In the genomic region with DNA sequence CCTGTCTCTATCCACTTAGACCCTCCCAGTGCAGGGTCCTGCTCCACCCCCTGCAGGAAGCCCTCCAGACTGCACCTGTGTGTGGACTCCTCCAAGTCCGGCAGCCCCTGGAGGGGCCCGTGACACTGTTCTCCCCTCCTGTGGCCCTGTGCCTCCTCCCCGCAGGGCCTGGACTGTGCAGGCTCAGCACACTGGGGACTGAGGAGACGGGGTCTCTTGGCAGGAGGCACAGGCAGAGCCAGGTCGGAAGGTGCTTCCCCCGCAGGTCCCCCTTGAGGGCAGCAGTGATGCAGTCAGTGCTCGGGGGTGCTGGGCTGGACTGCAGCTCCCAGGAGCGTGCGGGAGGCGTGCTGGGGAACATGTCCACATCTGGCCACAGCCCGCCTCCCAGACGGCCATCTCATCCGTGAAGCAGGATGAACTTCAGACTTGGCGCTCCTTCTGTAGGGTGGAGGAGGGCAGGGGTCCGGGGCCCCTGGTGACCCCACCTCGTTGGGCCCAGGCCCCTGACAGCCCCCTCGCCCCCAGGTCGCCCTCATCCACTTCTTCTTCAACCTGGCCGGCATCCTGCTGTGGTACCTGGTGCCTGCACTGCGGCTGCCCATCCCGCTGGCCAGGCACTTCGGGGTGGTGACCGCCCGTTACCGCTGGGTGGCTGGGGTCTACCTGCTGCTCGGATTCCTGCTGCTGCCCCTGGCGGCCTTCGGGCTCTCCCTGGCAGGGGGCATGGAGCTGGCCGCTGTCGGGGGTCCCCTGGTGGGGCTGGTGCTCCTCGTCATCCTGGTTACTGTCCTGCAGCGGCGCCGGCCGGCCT, we compare ENCODE assay signal across 12 cellular contexts. TPM values are rescaled to one million over a fixed set of nuclear protein-coding genes. Genes with fewer than 3 reads are reported as not detected.
DNase-seq lines count a peak whose midpoint lies in the region; ATAC-seq, FAIRE-seq and TF ChIP-seq lines count a peak whose summit lies in the region.
"Had no signal": no experiment of that assay in that cellular context is flagged by ENCODE, and none has a peak within 500 bp of the region (broad histone marks: within the 10 kb centered on the region; RNA-seq: fewer than 3 reads in every experiment).

No MANE protein-coding gene starts in this region.

- TF ChIP-seq CTCF in K562 (IDR thresholded peaks at IDR 0.05 in 2 of 3, conservative IDR thresholded peaks at IDR 0.05 in 1 of 3; ENCODE audit: insufficient read depth in 2 of 3, low read depth in 1 of 3, low read length in 3 of 3) (peak; percentile 18 to 36 (median 27); a peak in 3 of 6 replicates), ovary (IDR thresholded peaks at IDR 0.05) (no peak), spleen (IDR thresholded peaks at IDR 0.05 in 8 of 11, conservative IDR thresholded peaks at IDR 0.05 in 3 of 11) (no peak)

- no peaks in the 10 kb centered on the region for H3K27me3 ChIP-seq in BLaER1
- no peaks in the 10 kb centered on the region for H3K27me3 ChIP-seq in H7 (ENCODE audit: control insufficient read depth, insufficient read depth, low read length)
- no peaks in the 10 kb centered on the region for H3K27me3 ChIP-seq in K562 (ENCODE audit: control insufficient read depth in 2 of 2, insufficient read depth in 2 of 2, low read length in 2 of 2)
- H3K27me3 ChIP-seq in ovary, result peaks cover 3% of the 10 kb centered on the region
- peaks cover 0 to 54% (median 23%) of the 10 kb centered on the region in 7 donors for H3K27me3 ChIP-seq in spleen (replicated peaks in 1 of 7)

- H3K4me2 ChIP-seq in BLaER1 (peak overlapping the region; percentile 98), K562 (ENCODE audit: insufficient read depth, low read length) (peak overlapping the region; percentile 40)

- no peaks in the 10 kb centered on the region for H3K36me3 ChIP-seq in BLaER1
- H3K36me3 ChIP-seq in H7 (replicated peaks; ENCODE audit: control insufficient read depth, insufficient read depth, low read length), result no peaks in the 10 kb centered on the region
- peaks cover 4% of the 10 kb centered on the region; the same call in 1 of the 3 replicates for H3K36me3 ChIP-seq in K562 (ENCODE audit: control insufficient read depth, insufficient read depth, low read length)
- H3K36me3 ChIP-seq in ovary, result no peaks in the 10 kb centered on the region
- H3K36me3 ChIP-seq in spleen, result no peaks in the 10 kb centered on the region

- H3K79me2 ChIP-seq in K562 (ENCODE audit: control insufficient read depth, insufficient read depth, low read length), result peaks cover 27% of the 10 kb centered on the region

- H3K9me3 ChIP-seq in BLaER1 (no peaks in the 10 kb centered on the region), K562 (replicated peaks; ENCODE audit: control insufficient read depth, insufficient read depth, low read depth, low read length) (no peaks in the 10 kb centered on the region), ovary (no peaks in the 10 kb centered on the region), spleen (no peaks in the 10 kb centered on the region)
- H3K9me3 ChIP-seq: mucosa of descending colon had no signal

- H3K4me1 ChIP-seq in BLaER1 (peaks cover 78% of the 10 kb centered on the region), K562 (replicated peaks in 1 of 2; ENCODE audit: control insufficient read depth in 2 of 2, insufficient read depth in 2 of 2, low read length in 2 of 2) (peaks cover 16 to 99% of the 10 kb centered on the region in 2 experiments), ovary (ENCODE audit: insufficient read depth) (peaks cover 11% of the 10 kb centered on the region), spleen (peaks cover 18 to 67% (median 56%) of the 10 kb centered on the region in 6 donors)

- WGBS in K562 (ENCODE audit: insufficient coverage, low coverage, missing lambda C conversion rate), result 65% methylated on average over 33 of the region's 35 CpGs
- WGBS in ovary, 3 donors, result 40 to 55% (median 48%) methylated on average over 25 to 35 of the region's 35 CpGs
- WGBS in spleen, 5 donors, result 64 to 76% (median 71%) methylated on average over 17 to 35 of the region's 35 CpGs

- TF ChIP-seq EP300 in K562 (IDR thresholded peaks at IDR 0.05; ENCODE audit: low read length) (no peak), ovary (IDR thresholded peaks at IDR 0.05) (no peak)

- no TSS peak for BruUV-seq in K562 (replicated peaks; lab: Mats Ljungman, UMichigan)

- no peak for TF ChIP-seq RAD21 in K562 (CRISPR knock-in tag; conservative IDR thresholded peaks at IDR 0.05 in 1 of 2, IDR thresholded peaks at IDR 0.05 in 1 of 2)

- H3K27ac ChIP-seq in BLaER1 (peak overlapping the region; percentile 79), K562 (ENCODE audit: extremely low read depth, low read depth, low read length) (peak overlapping the region; percentile 42; the same call in 2 of the 3 replicates), ovary (no peak overlapping the region), spleen (no peak overlapping the region)

- in situ Hi-C loops in K562 (cut with MboI), result loop anchor here (25.0 kb wide), 1 partner anchor 448 kb away; a partner anchor contains a TSS

- H4K20me1 ChIP-seq in BLaER1, result peaks cover 17% of the 10 kb centered on the region; the same call in 1 of the 2 replicates
- H4K20me1 ChIP-seq in K562 (replicated peaks; ENCODE audit: control insufficient read depth, insufficient read depth, low read length), result no peaks in the 10 kb centered on the region

- H3K9ac ChIP-seq in BLaER1 (peak overlapping the region; percentile 66), K562 (ENCODE audit: insufficient read depth in 1 of 2, low read depth in 2 of 2, low read length in 2 of 2) (peak overlapping the region; percentile 9 to 85; a peak in 2 of 4 replicates)

- intact Hi-C loops in K562 (cut with micrococcal nuclease) (no loop called here), ovary (cut with DNase I) (loop anchor here in 1 of 4 donors (10.0 kb wide), 1 partner anchor 121 kb away; a partner anchor contains a TSS), spleen (cut with DNase I; ENCODE audit: low total_unique reads) (no loop called here)

- POLR2A ChIA-PET in K562 (lab: Yijun Ruan, JAX), result interaction anchor here (1.3 kb wide), 1 partner anchor 47 kb away, joined by 5 read pairs; no protein-coding TSS in a partner anchor

- peak overlapping the region; percentile 63 for H3K4me3 ChIP-seq in BLaER1
- no peak overlapping the region for H3K4me3 ChIP-seq in H7 (ENCODE audit: insufficient read depth, low read depth, low read length)
- H3K4me3 ChIP-seq in K562, result no peak overlapping the region
- H3K4me3 ChIP-seq in ovary, result peak overlapping the region; percentile 25
- peak overlapping the region in 1 of 8 donors; percentile 55 for H3K4me3 ChIP-seq in spleen
- H3K4me3 ChIP-seq: mucosa of descending colon had no signal

- CTCF ChIA-PET in K562 (lab: Yijun Ruan, JAX; ENCODE audit: low intra/inter-chr PET ratio), result interaction anchor here (0.6 to 1.6 kb wide), 5 partner anchors 20 to 207 kb away, joined by 3 to 11 read pairs (median 4); a partner anchor contains a TSS

- TF ChIP-seq POLR2A in K562 (conservative IDR thresholded peaks at IDR 0.05), result no peak
- TF ChIP-seq POLR2A in ovary (IDR thresholded peaks at IDR 0.05), result no peak
- no peak for TF ChIP-seq POLR2A in spleen (IDR thresholded peaks at IDR 0.05)

- ATAC-seq in K562 (no peak), GM21447 (IDR thresholded peaks at IDR 0.05; ENCODE audit: unreplicated experiment) (no peak), HG02885 (IDR thresholded peaks at IDR 0.05; ENCODE audit: poor library complexity, unreplicated experiment) (no peak)

- DNase-seq in H7 (peak; percentile 89), K562 (ENCODE audit: extremely low read depth in 1 of 4, low spot score in 3 of 4) (peak in 1 of 4 experiments; percentile 29), ovary (no peak), spleen (no peak)
- DNase-seq in activated CD4-positive, CD25-positive, alpha-beta regulatory T cell treated with anti-CD3 and anti-CD28 coated beads, Interleukin-2, amount 50 U/mL, for 72 hours, result no peak
- DNase-seq: SIG-M5 had no signal

- H2AFZ ChIP-seq in K562 (ENCODE audit: low read depth, low read length), result no peak overlapping the region

- FAIRE-seq in K562 (lab: Jason Lieb, UNC), result no peak
- FAIRE-seq: colon, HTR-8/SVneo had no signal

- H3K9me1 ChIP-seq in K562 (ENCODE audit: control insufficient read depth, insufficient read depth, low read length), result peaks cover 4% of the 10 kb centered on the region

RNA-seq across cellular contexts. Expression of a gene that starts 4.9 kb away (rescaled TPM):
- total RNA-seq in H7 (2014; rRNA removed; shearing (Covaris generic)), result 0.03 TPM in 1 of 2 replicates, not detected in the other
- not detected in 2 replicates for total RNA-seq in K562 (2011; cell fraction: chromatin; rRNA removed; ENCODE audit: low replicate concordance)
- not detected in 2 replicates for total RNA-seq in K562 (2011; cell fraction: nucleolus; rRNA removed)
- total RNA-seq in K562 (2011; cell fraction: nucleoplasm; rRNA removed), result not detected in 2 replicates
- not detected in 2 replicates for total RNA-seq in K562 (2014; rRNA removed)
- total RNA-seq in K562 (2014; rRNA removed; fragmentation: Illumina TruSeq; extraction: Trizol), result not detected in 2 replicates
- total RNA-seq in K562 (2015; rRNA removed; fragmentation: Illumina TruSeq; extraction: Trizol), result not detected in 2 replicates
- total RNA-seq in K562 (2021), result not detected in 2 replicates
- not detected in 2 replicates for polyA plus RNA-seq in K562 (2011; rRNA removed)
- 0.03 TPM in 1 of 2 replicates, not detected in the other for polyA plus RNA-seq in K562 (2011; cell fraction: cytosol; rRNA removed)
- polyA plus RNA-seq in K562 (2011; cell fraction: nucleus; rRNA removed), result not detected in 2 replicates
- 0.09 and 0.21 TPM in 2 replicates for polyA plus RNA-seq in K562 (2012)
- polyA plus RNA-seq in K562 (2014; fragmentation: Illumina TruSeq; extraction: Trizol), result not detected in 2 replicates
- polyA plus RNA-seq in K562 (2014; fragmentation: Nextera tagmentation; extraction: Ambion mirVana), result not detected
- not detected in 2 replicates for polyA plus RNA-seq in K562 (2014; rRNA removed)
- not detected in 2 replicates for polyA minus RNA-seq in K562 (2011; rRNA and poly(A)+ RNA removed)
- polyA minus RNA-seq in K562 (2011; cell fraction: cytosol; rRNA and poly(A)+ RNA removed), result not detected in 2 replicates
- polyA minus RNA-seq in K562 (2011; cell fraction: nucleus; rRNA and poly(A)+ RNA removed), result not detected in 2 replicates
- total RNA-seq in ovary, result under 1 TPM in 2 of 7 donors, not detected in 5; 0.15 to 0.46 TPM
- polyA plus RNA-seq in ovary, result not detected
- total RNA-seq in spleen, result not detected
- not detected for polyA plus RNA-seq in spleen
- total RNA-seq: mucosa of descending colon had no signal

RNA-seq across cellular contexts. Expression of a gene that starts 5.5 kb away (rescaled TPM):
- total RNA-seq in H7 (2014; rRNA removed; shearing (Covaris generic)), result 238 and 257 TPM in 2 replicates
- 122 and 317 TPM in 2 replicates for total RNA-seq in K562 (2011; cell fraction: chromatin; rRNA removed; ENCODE audit: low replicate concordance)
- 269 and 300 TPM in 2 replicates for total RNA-seq in K562 (2011; cell fraction: nucleolus; rRNA removed)
- 142 and 195 TPM in 2 replicates for total RNA-seq in K562 (2011; cell fraction: nucleoplasm; rRNA removed)
- total RNA-seq in K562 (2014; rRNA removed) (264 and 325 TPM in 2 replicates), K562 (2014; rRNA removed; fragmentation: Illumina TruSeq; extraction: Trizol) (86.3 and 117 TPM in 2 replicates), K562 (2015; rRNA removed; fragmentation: Illumina TruSeq; extraction: Trizol) (287 and 291 TPM in 2 replicates), K562 (2021) (425 and 437 TPM in 2 replicates), ovary (100 to 1,000 TPM in 6 of 7 donors, 10 to 100 TPM in 1; 88.0 to 234 (median 175) TPM), spleen (100 to 1,000 TPM in 4 of 7 donors, 10 to 100 TPM in 3; 55.1 to 137 (median 102) TPM)
- polyA plus RNA-seq in K562 (2011; rRNA removed) (268 and 271 TPM in 2 replicates), K562 (2014; fragmentation: Illumina TruSeq; extraction: Trizol) (393 and 490 TPM in 2 replicates), K562 (2014; fragmentation: Nextera tagmentation; extraction: Ambion mirVana) (10 to 100 TPM; 24.1 to 51.3 TPM), K562 (2014; rRNA removed) (426 and 443 TPM in 2 replicates), ovary (10 to 100 TPM; 62.8 to 88.6 TPM), spleen (100 to 1,000 TPM in 2 of 3 donors, 10 to 100 TPM in 1; 59.6 to 112 (median 107) TPM)
- 337 and 660 TPM in 2 replicates for polyA plus RNA-seq in K562 (2011; cell fraction: cytosol; rRNA removed)
- polyA plus RNA-seq in K562 (2011; cell fraction: nucleus; rRNA removed), result 333 and 371 TPM in 2 replicates
- 429 and 432 TPM in 2 replicates for polyA plus RNA-seq in K562 (2012)
- 130 and 204 TPM in 2 replicates for polyA minus RNA-seq in K562 (2011; rRNA and poly(A)+ RNA removed)
- polyA minus RNA-seq in K562 (2011; cell fraction: cytosol; rRNA and poly(A)+ RNA removed), result 222 and 247 TPM in 2 replicates
- 108 and 161 TPM in 2 replicates for polyA minus RNA-seq in K562 (2011; cell fraction: nucleus; rRNA and poly(A)+ RNA removed)

RNA-seq across cellular contexts. Expression of a gene that starts 8.3 kb away (rescaled TPM):
- not detected in 2 replicates for total RNA-seq in H7 (2014; rRNA removed; shearing (Covaris generic))
- 0.25 TPM in 1 of 2 replicates, not detected in the other for total RNA-seq in K562 (2011; cell fraction: chromatin; rRNA removed; ENCODE audit: low replicate concordance)
- total RNA-seq in K562 (2011; cell fraction: nucleolus; rRNA removed), result 0.17 and 0.26 TPM in 2 replicates
- total RNA-seq in K562 (2011; cell fraction: nucleoplasm; rRNA removed), result not detected in 2 replicates
- 0.16 TPM in 1 of 2 replicates, not detected in the other for total RNA-seq in K562 (2014; rRNA removed)
- total RNA-seq in K562 (2014; rRNA removed; fragmentation: Illumina TruSeq; extraction: Trizol), result not detected in 2 replicates
- not detected in 2 replicates for total RNA-seq in K562 (2015; rRNA removed; fragmentation: Illumina TruSeq; extraction: Trizol)
- total RNA-seq in K562 (2021), result not detected in 2 replicates
- polyA plus RNA-seq in K562 (2011; rRNA removed), result 0.04 TPM in 1 of 2 replicates, not detected in the other
- 0.18 TPM in 1 of 2 replicates, not detected in the other for polyA plus RNA-seq in K562 (2011; cell fraction: cytosol; rRNA removed)
- 0.10 and 0.16 TPM in 2 replicates for polyA plus RNA-seq in K562 (2011; cell fraction: nucleus; rRNA removed)
- 0.25 and 0.58 TPM in 2 replicates for polyA plus RNA-seq in K562 (2012)
- polyA plus RNA-seq in K562 (2014; fragmentation: Illumina TruSeq; extraction: Trizol), result not detected in 2 replicates
- not detected for polyA plus RNA-seq in K562 (2014; fragmentation: Nextera tagmentation; extraction: Ambion mirVana)
- not detected in 2 replicates for polyA plus RNA-seq in K562 (2014; rRNA removed)
- not detected in 2 replicates for polyA minus RNA-seq in K562 (2011; rRNA and poly(A)+ RNA removed)
- polyA minus RNA-seq in K562 (2011; cell fraction: cytosol; rRNA and poly(A)+ RNA removed), result not detected in 2 replicates
- not detected in 2 replicates for polyA minus RNA-seq in K562 (2011; cell fraction: nucleus; rRNA and poly(A)+ RNA removed)
- total RNA-seq in ovary, result under 1 TPM in 1 of 7 donors, not detected in 6; 0.92 TPM
- polyA plus RNA-seq in ovary, result not detected
- not detected for total RNA-seq in spleen
- not detected for polyA plus RNA-seq in spleen
- total RNA-seq: mucosa of descending colon had no signal

RNA-seq across cellular contexts. Expression of a gene that starts 10.7 kb away (rescaled TPM):
- total RNA-seq in H7 (2014; rRNA removed; shearing (Covaris generic)), result 0.83 and 2.9 TPM in 2 replicates
- total RNA-seq in K562 (2011; cell fraction: chromatin; rRNA removed; ENCODE audit: low replicate concordance), result 1.2 TPM in 1 of 2 replicates, not detected in the other
- 0.92 and 1.2 TPM in 2 replicates for total RNA-seq in K562 (2011; cell fraction: nucleolus; rRNA removed)
- total RNA-seq in K562 (2011; cell fraction: nucleoplasm; rRNA removed), result 0.46 and 0.51 TPM in 2 replicates
- total RNA-seq in K562 (2014; rRNA removed), result 0.41 and 0.73 TPM in 2 replicates
- total RNA-seq in K562 (2014; rRNA removed; fragmentation: Illumina TruSeq; extraction: Trizol), result not detected in 2 replicates
- 0.22 and 0.60 TPM in 2 replicates for total RNA-seq in K562 (2015; rRNA removed; fragmentation: Illumina TruSeq; extraction: Trizol)
- total RNA-seq in K562 (2021), result 0.22 and 0.60 TPM in 2 replicates
- 0.24 and 0.91 TPM in 2 replicates for polyA plus RNA-seq in K562 (2011; rRNA removed)
- 0.66 and 2.3 TPM in 2 replicates for polyA plus RNA-seq in K562 (2011; cell fraction: cytosol; rRNA removed)
- 0.42 and 0.61 TPM in 2 replicates for polyA plus RNA-seq in K562 (2011; cell fraction: nucleus; rRNA removed)
- 0.47 and 1.4 TPM in 2 replicates for polyA plus RNA-seq in K562 (2012)
- polyA plus RNA-seq in K562 (2014; fragmentation: Illumina TruSeq; extraction: Trizol), result 0.32 TPM in 1 of 2 replicates, not detected in the other
- polyA plus RNA-seq in K562 (2014; fragmentation: Nextera tagmentation; extraction: Ambion mirVana), result under 1 TPM in 1 of 2 experiments, not detected in 1; 0.04 TPM
- polyA plus RNA-seq in K562 (2014; rRNA removed), result 0.15 and 1.4 TPM in 2 replicates
- polyA minus RNA-seq in K562 (2011; rRNA and poly(A)+ RNA removed), result 0.32 TPM in 1 of 2 replicates, not detected in the other
- polyA minus RNA-seq in K562 (2011; cell fraction: cytosol; rRNA and poly(A)+ RNA removed), result not detected in 2 replicates
- polyA minus RNA-seq in K562 (2011; cell fraction: nucleus; rRNA and poly(A)+ RNA removed), result 0.54 and 0.56 TPM in 2 replicates
- total RNA-seq in ovary, result under 1 TPM in 4 of 7 donors, not detected in 3; 0.15 to 0.80 (median 0.33) TPM
- under 1 TPM in 1 of 2 donors, not detected in 1; 0.12 TPM for polyA plus RNA-seq in ovary
- under 1 TPM in 2 of 7 donors, not detected in 5; 0.36 to 0.94 TPM for total RNA-seq in spleen
- polyA plus RNA-seq in spleen, result under 1 TPM; 0.55 to 0.70 (median 0.64) TPM
- total RNA-seq: mucosa of descending colon had no signal

RNA-seq across cellular contexts. Expression of a gene that starts 13.6 kb away (rescaled TPM):
- total RNA-seq in H7 (2014; rRNA removed; shearing (Covaris generic)), result 1.0 TPM in 2 replicates
- 0.97 and 2.3 TPM in 2 replicates for total RNA-seq in K562 (2011; cell fraction: chromatin; rRNA removed; ENCODE audit: low replicate concordance)
- 2.1 and 2.3 TPM in 2 replicates for total RNA-seq in K562 (2011; cell fraction: nucleolus; rRNA removed)
- total RNA-seq in K562 (2011; cell fraction: nucleoplasm; rRNA removed), result 0.61 and 1.8 TPM in 2 replicates
- 0.50 and 0.90 TPM in 2 replicates for total RNA-seq in K562 (2014; rRNA removed)
- not detected in 2 replicates for total RNA-seq in K562 (2014; rRNA removed; fragmentation: Illumina TruSeq; extraction: Trizol)
- 0.47 and 0.49 TPM in 2 replicates for total RNA-seq in K562 (2015; rRNA removed; fragmentation: Illumina TruSeq; extraction: Trizol)
- 6.6 and 6.9 TPM in 2 replicates for total RNA-seq in K562 (2021)
- polyA plus RNA-seq in K562 (2011; rRNA removed), result 0.15 and 1.3 TPM in 2 replicates
- 0.40 and 1.2 TPM in 2 replicates for polyA plus RNA-seq in K562 (2011; cell fraction: cytosol; rRNA removed)
- 9.0 and 9.2 TPM in 2 replicates for polyA plus RNA-seq in K562 (2011; cell fraction: nucleus; rRNA removed)
- polyA plus RNA-seq in K562 (2012), result 6.0 and 7.9 TPM in 2 replicates
- polyA plus RNA-seq in K562 (2014; fragmentation: Illumina TruSeq; extraction: Trizol), result 0.62 and 2.4 TPM in 2 replicates
- under 1 TPM in 1 of 2 experiments, not detected in 1; 0.18 TPM for polyA plus RNA-seq in K562 (2014; fragmentation: Nextera tagmentation; extraction: Ambion mirVana)
- 3.1 and 5.1 TPM in 2 replicates for polyA plus RNA-seq in K562 (2014; rRNA removed)
- not detected in 2 replicates for polyA minus RNA-seq in K562 (2011; rRNA and poly(A)+ RNA removed)
- 2.1 and 3.4 TPM in 2 replicates for polyA minus RNA-seq in K562 (2011; cell fraction: cytosol; rRNA and poly(A)+ RNA removed)
- polyA minus RNA-seq in K562 (2011; cell fraction: nucleus; rRNA and poly(A)+ RNA removed), result 0.78 and 0.81 TPM in 2 replicates
- total RNA-seq in ovary, result 1 to 10 TPM in 5 of 7 donors, under 1 TPM in 1, not detected in 1; 0.92 to 6.5 (median 3.3) TPM
- 1 to 10 TPM in 1 of 2 donors, not detected in 1; 2.3 TPM for polyA plus RNA-seq in ovary
- 1 to 10 TPM; 1.2 to 6.2 (median 2.4) TPM for total RNA-seq in spleen
- 1 to 10 TPM; 2.3 to 5.4 (median 2.9) TPM for polyA plus RNA-seq in spleen

Comparison
In these comparisons a context has a peak if more than half of its experiments do, and no peak if none do; other contexts are left out.
1. H3K27ac ChIP-seq: peak in BLaER1 (single experiment) and K562 (single experiment); none in ovary (0 of 2) and spleen (0 of 8).
2. H3K4me3 ChIP-seq: peak in BLaER1 (single experiment) and ovary (single experiment); none in H7 (single experiment) and K562 (single experiment).
3. CTCF ChIP-seq: peak in K562 (3 of 3); none in ovary (0 of 3) and spleen (0 of 11).